Comparison of ENCODE assay signal across 18 cellular contexts in the genomic region with DNA sequence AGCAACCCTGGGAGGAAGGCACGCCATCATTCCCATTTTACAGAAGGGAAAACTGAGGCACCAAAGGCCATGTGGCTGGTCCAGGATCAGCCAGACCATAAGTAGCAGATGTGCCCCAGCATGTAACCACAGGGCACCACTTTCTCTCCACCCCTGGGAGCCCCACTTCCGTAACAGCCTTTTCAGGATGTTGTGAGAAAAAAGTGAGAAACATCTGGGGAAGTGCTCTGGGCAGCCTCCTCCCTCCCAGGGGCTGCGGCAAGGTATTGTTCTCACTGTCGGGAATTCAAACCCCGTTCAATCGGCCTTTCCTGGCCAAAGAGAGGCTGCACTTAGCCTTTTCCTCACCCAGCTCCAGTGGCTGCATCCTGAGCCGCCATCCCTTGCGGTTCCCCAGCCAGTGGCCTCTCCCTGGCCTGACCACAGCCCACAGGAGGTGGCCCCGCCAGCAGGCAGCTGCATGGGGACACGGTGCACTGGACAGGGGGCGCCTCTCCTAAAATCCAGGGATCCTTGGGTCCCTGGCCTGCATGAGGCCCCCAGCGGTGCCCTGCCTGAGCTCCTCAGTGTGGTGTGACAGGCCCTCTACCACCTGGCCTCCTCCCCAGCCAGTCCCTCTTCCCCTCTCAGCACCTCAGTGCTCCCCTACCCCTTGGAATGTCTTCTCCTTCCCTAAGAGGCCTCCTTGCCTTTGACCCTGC. TPM values are rescaled to one million over a fixed set of nuclear protein-coding genes. Genes with fewer than 3 reads are reported as not detected.
DNase-seq lines count a peak whose midpoint lies in the region; ATAC-seq and TF ChIP-seq lines count a peak whose summit lies in the region.
"Had no signal": no experiment of that assay in that cellular context is flagged by ENCODE, and none has a peak within 500 bp of the region (broad histone marks: within the 10 kb centered on the region; RNA-seq: fewer than 3 reads in every experiment).

No MANE protein-coding gene starts in this region.

- peak; percentile 22 for DNase-seq in Jurkat, Clone E6-1 (ENCODE audit: low read depth, low spot score)
- DNase-seq in SJCRH30, result peak; percentile 58 to 60
- DNase-seq in psoas muscle, result peak in 1 of 2 donors; percentile 54
- no peak for DNase-seq in stimulated activated CD8-positive, alpha-beta memory T cell treated with anti-CD3 and anti-CD28 coated beads, Interleukin-4, amount 100 ng/mL, for 48 hours
- DNase-seq in activated naive CD4-positive, alpha-beta T cell treated with anti-CD3 and anti-CD28 coated beads for 36 hours, result no peak
- DNase-seq: AML-193; GF-D8; islet precursor cell; NCI-H146; NCI-H446 treated with DMSO at 0.1 percent for 48 hours; SK-N-SH; stimulated activated CD4-positive, alpha-beta T cell treated with anti-CD3 and anti-CD28 coated beads, Interleukin-12 subunit alpha, Interleukin-12 subunit beta, amount 100 ng/mL, for 4 hours had no signal

- H3K36me3 Mint-ChIP-seq in activated naive CD4-positive, alpha-beta T cell treated with anti-CD3 and anti-CD28 coated beads for 36 hours (ENCODE audit: low read depth), result no peaks in the 10 kb centered on the region

- TF ChIP-seq EP300 in gastroesophageal sphincter (IDR thresholded peaks at IDR 0.05), result no peak

- ATAC-seq in gastroesophageal sphincter, result no peak
- peak in 2 of 4 donors; percentile 19 to 38 for ATAC-seq in psoas muscle
- no peak for ATAC-seq in HG02763 (IDR thresholded peaks at IDR 0.05; ENCODE audit: unreplicated experiment)
- no peak for ATAC-seq in HG03342 (IDR thresholded peaks at IDR 0.05; ENCODE audit: unreplicated experiment)

- no peak for TF ChIP-seq POLR2A in gastroesophageal sphincter (IDR thresholded peaks at IDR 0.05)

- no peak overlapping the region for H3K4me3 Mint-ChIP-seq in activated naive CD4-positive, alpha-beta T cell treated with anti-CD3 and anti-CD28 coated beads for 36 hours

- TF ChIP-seq CTCF in gastroesophageal sphincter (IDR thresholded peaks at IDR 0.05) (no peak), psoas muscle (IDR thresholded peaks at IDR 0.05) (no peak)

- no peak overlapping the region for H3K4me3 ChIP-seq in Jurkat, Clone E6-1 (ENCODE audit: low read length)
- H3K4me3 ChIP-seq in SJCRH30 (no peak overlapping the region), gastroesophageal sphincter (no peak overlapping the region), psoas muscle (no peak overlapping the region)
- H3K4me3 ChIP-seq: adrenal gland, suprapubic skin had no signal

- H3K4me1 ChIP-seq in SJCRH30, result peaks cover 4% of the 10 kb centered on the region; the same call in 1 of the 2 replicates
- peaks cover 0 to 67% (median 19%) of the 10 kb centered on the region in 3 donors for H3K4me1 ChIP-seq in gastroesophageal sphincter
- no peaks in the 10 kb centered on the region for H3K4me1 ChIP-seq in psoas muscle
- H3K4me1 ChIP-seq: adrenal gland had no signal

- no peak overlapping the region for H3K27ac Mint-ChIP-seq in activated naive CD4-positive, alpha-beta T cell treated with anti-CD3 and anti-CD28 coated beads for 36 hours

- whole genome bisulfite sequencing in gastroesophageal sphincter (ENCODE audit: low coverage in 1 of 2), 2 donors, result 55 to 84% methylated on average over 2 to 11 of the region's 12 CpGs
- 56 to 74% (median 65%) methylated on average over 12 of the region's 12 CpGs for WGBS in psoas muscle, 3 donors

- no peaks in the 10 kb centered on the region; the same call in 1 of the 2 replicates for H3K27me3 ChIP-seq in SJCRH30
- H3K27me3 ChIP-seq in gastroesophageal sphincter, result no peaks in the 10 kb centered on the region
- H3K27me3 ChIP-seq in psoas muscle (ENCODE audit: insufficient read depth in 3 of 3, low read length in 2 of 3), result peaks cover 0 to 26% (median 4%) of the 10 kb centered on the region in 3 donors
- H3K27me3 ChIP-seq: suprapubic skin had no signal

- H3K27ac ChIP-seq in SJCRH30 (no peak overlapping the region), gastroesophageal sphincter (peak overlapping the region in 3 of 4 donors; percentile 28 to 43 (median 41)), psoas muscle (peak overlapping the region; percentile 63)
- H3K27ac ChIP-seq: suprapubic skin had no signal

- no peaks in the 10 kb centered on the region for H3K36me3 ChIP-seq in SJCRH30
- no peaks in the 10 kb centered on the region for H3K36me3 ChIP-seq in gastroesophageal sphincter
- no peaks in the 10 kb centered on the region for H3K36me3 ChIP-seq in psoas muscle (ENCODE audit: insufficient read depth in 1 of 2, low read depth in 1 of 2)
- H3K36me3 ChIP-seq: adrenal gland, suprapubic skin had no signal

- H3K27me3 Mint-ChIP-seq in activated naive CD4-positive, alpha-beta T cell treated with anti-CD3 and anti-CD28 coated beads for 36 hours (ENCODE audit: low read depth), result peaks cover 40% of the 10 kb centered on the region

- H3K4me1 Mint-ChIP-seq in activated naive CD4-positive, alpha-beta T cell treated with anti-CD3 and anti-CD28 coated beads for 36 hours (ENCODE audit: low read depth), result no peaks in the 10 kb centered on the region

- CTCF ChIA-PET in activated naive CD4-positive, alpha-beta T cell treated with anti-CD3 and anti-CD28 coated beads for 36 hours (lab: Charles Lee), result no interaction called here

- no peaks in the 10 kb centered on the region for H3K9me3 Mint-ChIP-seq in activated naive CD4-positive, alpha-beta T cell treated with anti-CD3 and anti-CD28 coated beads for 36 hours

- no peaks in the 10 kb centered on the region for H3K9me3 ChIP-seq in SJCRH30 (replicated peaks)
- no peaks in the 10 kb centered on the region for H3K9me3 ChIP-seq in gastroesophageal sphincter
- H3K9me3 ChIP-seq in psoas muscle, result no peaks in the 10 kb centered on the region
- H3K9me3 ChIP-seq: adrenal gland, SK-N-SH, suprapubic skin had no signal

- intact Hi-C loops in psoas muscle (cut with DNase I), result no loop called here
- intact Hi-C loops in activated naive CD4-positive, alpha-beta T cell treated with anti-CD3 and anti-CD28 coated beads for 36 hours (cut with micrococcal nuclease), result no loop called here

RNA-seq across cellular contexts. Expression of gene CDH5, which starts 5.7 kb away (rescaled TPM):
- polyA plus RNA-seq in Jurkat, Clone E6-1 (2012; ENCODE audit: insufficient read depth, insufficient read length), result not detected
- 0.16 and 0.25 TPM in 2 replicates for total RNA-seq in SJCRH30 (2014; rRNA removed; shearing (Covaris generic))
- total RNA-seq in gastroesophageal sphincter (10 to 100 TPM; 16.2 to 50.1 (median 38.5) TPM), psoas muscle (10 to 100 TPM; 21.4 to 48.4 (median 37.0) TPM)
- 10 to 100 TPM; 15.1 to 22.2 (median 17.7) TPM for polyA plus RNA-seq in psoas muscle
- total RNA-seq in activated naive CD4-positive, alpha-beta T cell treated with anti-CD3 and anti-CD28 coated beads for 36 hours, result not detected
- total RNA-seq: chondrocyte had no signal
- polyA plus RNA-seq: SK-N-SH had no signal

Comparison
In these comparisons a context has a peak if more than half of its experiments do, and no peak if none do; other contexts are left out.
1. DNase-seq: peak in Jurkat, Clone E6-1 (single experiment) and SJCRH30 (2 of 2); none in stimulated activated CD8-positive, alpha-beta memory T cell treated with anti-CD3 and anti-CD28 coated beads, Interleukin-4, amount 100 ng/mL, for 48 hours (single experiment) and activated naive CD4-positive, alpha-beta T cell treated with anti-CD3 and anti-CD28 coated beads for 36 hours (single experiment).
2. RNA of gene CDH5, which starts 5.7 kb away (total RNA-seq): 16.2 to 50.1 TPM in gastroesophageal sphincter and 21.4 to 48.4 TPM in psoas muscle; 0.16 to 0.25 TPM in SJCRH30 and not detected in activated naive CD4-positive, alpha-beta T cell treated with anti-CD3 and anti-CD28 coated beads for 36 hours; every median in the first group is over 10 times any median in the second.